ENCODE assay signal across 12 cellular contexts in genomic region chr4:374298-375160, GRCh38.
"Had no signal": no experiment of that assay in that cellular context is flagged by ENCODE, and none has a peak within 500 bp of the region (broad histone marks: within the 10 kb centered on the region; RNA-seq: fewer than 3 reads in every experiment).

No MANE protein-coding gene starts in this region.

- H3K4me1 Mint-ChIP-seq: activated naive CD8-positive, alpha-beta T cell treated with anti-CD3 and anti-CD28 coated beads, Interleukin-2, amount 50 U/mL, for 24 hours; memory B cell had no signal

- H3K27me3 Mint-ChIP-seq: activated naive CD8-positive, alpha-beta T cell treated with anti-CD3 and anti-CD28 coated beads, Interleukin-2, amount 50 U/mL, for 24 hours; memory B cell had no signal

- DNase-seq: activated CD4-positive, alpha-beta T cell treated with anti-CD3 and anti-CD28 coated beads for 4 hours; activated naive CD4-positive, alpha-beta T cell; activated naive CD8-positive, alpha-beta T cell treated with anti-CD3 and anti-CD28 coated beads, Interleukin-2, amount 50 U/mL, for 24 hours; foreskin melanocyte; head of caudate nucleus; islet precursor cell; left lung; small intestine; tibial artery had no signal

- H3K27me3 ChIP-seq: left lung, tibial artery had no signal

- H3K27ac ChIP-seq: left lung, tibial artery had no signal

- ATAC-seq: activated naive CD8-positive, alpha-beta T cell treated with anti-CD3 and anti-CD28 coated beads, Interleukin-2, amount 50 U/mL, for 24 hours; left lung had no signal

- H3K4me1 ChIP-seq: left lung, tibial artery had no signal

- H3K4me3 ChIP-seq: left lung, tibial artery had no signal

- H3K27ac Mint-ChIP-seq: activated naive CD8-positive, alpha-beta T cell treated with anti-CD3 and anti-CD28 coated beads, Interleukin-2, amount 50 U/mL, for 24 hours; activated T-helper 1 cell treated with anti-CD3 and anti-CD28 coated beads, Interleukin-12 subunit alpha, Interleukin-12 subunit beta, Interleukin-2, Interleukin-4 antibody, amounts not matched to agents 30 ng/mL and 10 ng/mL and 1 ng/mL, durations not matched to agents 14 hours and 24 hours and 36 hours; memory B cell; T-helper 1 cell treated with Interleukin-12 subunit alpha and Interleukin-12 subunit beta and Interleukin-4 antibody, amounts not matched to agents 30 μg/mL and 1 μg/mL, for 36 hours had no signal

- H3K4me3 Mint-ChIP-seq: activated naive CD8-positive, alpha-beta T cell treated with anti-CD3 and anti-CD28 coated beads, Interleukin-2, amount 50 U/mL, for 24 hours; activated T-helper 1 cell treated with anti-CD3 and anti-CD28 coated beads, Interleukin-12 subunit alpha, Interleukin-12 subunit beta, Interleukin-2, Interleukin-4 antibody, amounts not matched to agents 30 ng/mL and 10 ng/mL and 1 ng/mL, durations not matched to agents 14 hours and 24 hours and 36 hours; memory B cell; T-helper 1 cell treated with Interleukin-12 subunit alpha and Interleukin-12 subunit beta and Interleukin-4 antibody, amounts not matched to agents 30 μg/mL and 1 μg/mL, for 36 hours had no signal
